8 cellular contexts compared by ENCODE assay signal in genomic region chr6:117601811-117602150, GRCh38. TPM values are rescaled to one million over a fixed set of nuclear protein-coding genes. Genes with fewer than 3 reads are reported as not detected.
DNase-seq lines count a peak whose midpoint lies in the region; ATAC-seq and TF ChIP-seq lines count a peak whose summit lies in the region.

No MANE protein-coding gene starts in this region.

- H3K4me3 ChIP-seq in BE2C (ENCODE audit: low read depth, low read length) (peak overlapping the region; percentile 83), WI38 (ENCODE audit: low read depth, low read length) (peak overlapping the region; percentile 81), rectal smooth muscle tissue (ENCODE audit: low read length) (peak overlapping the region; percentile 93)

- peaks cover 6% of the 10 kb centered on the region for H3K36me3 Mint-ChIP-seq in glutamatergic neuron (ENCODE audit: unreplicated experiment)

- peaks cover 4% of the 10 kb centered on the region for H3K9me3 Mint-ChIP-seq in glutamatergic neuron (ENCODE audit: unreplicated experiment)

- peak; percentile 16 for ATAC-seq in GM19351 (IDR thresholded peaks at IDR 0.05; ENCODE audit: unreplicated experiment)
- ATAC-seq in HG03342 (IDR thresholded peaks at IDR 0.05; ENCODE audit: unreplicated experiment) = peak; percentile 3
- ATAC-seq in HG03565 (IDR thresholded peaks at IDR 0.05; ENCODE audit: unreplicated experiment) = no peak

- peaks cover 6% of the 10 kb centered on the region for H3K4me1 Mint-ChIP-seq in glutamatergic neuron (ENCODE audit: low read depth, unreplicated experiment)

- peaks cover 7% of the 10 kb centered on the region for H3K36me3 ChIP-seq in BE2C
- H3K36me3 ChIP-seq in rectal smooth muscle tissue (ENCODE audit: control insufficient read depth, insufficient read depth, low read length) = peaks cover 2% of the 10 kb centered on the region

- H3K27me3 Mint-ChIP-seq in glutamatergic neuron (ENCODE audit: unreplicated experiment) = peaks cover 5% of the 10 kb centered on the region

- H3K27ac Mint-ChIP-seq in glutamatergic neuron (ENCODE audit: unreplicated experiment) = peak overlapping the region; percentile 98

- DNase-seq in BE2C (no peak), glutamatergic neuron (no peak), GDM1 (lab: John Stamatoyannopoulos, UW) (no peak)

- no peaks in the 10 kb centered on the region for H3K9me3 ChIP-seq in BE2C

- TF ChIP-seq CTCF in BE2C (IDR thresholded peaks at IDR 0.05; ENCODE audit: low read depth, low read length) (no peak), WI38 (IDR thresholded peaks at IDR 0.05; ENCODE audit: low read depth, low read length) (no peak), glutamatergic neuron (IDR thresholded peaks at IDR 0.05; ENCODE audit: partially characterized antibody, unreplicated experiment) (no peak)

- H3K4me1 ChIP-seq in BE2C (no peaks in the 10 kb centered on the region), rectal smooth muscle tissue (ENCODE audit: control insufficient read depth, insufficient read depth, low read length) (peaks cover 4% of the 10 kb centered on the region)

- H3K4me3 Mint-ChIP-seq in glutamatergic neuron (ENCODE audit: unreplicated experiment) = peak overlapping the region; percentile 98

- H3K27me3 ChIP-seq in BE2C (no peaks in the 10 kb centered on the region), rectal smooth muscle tissue (ENCODE audit: control insufficient read depth, insufficient read depth, low read length) (no peaks in the 10 kb centered on the region)

- H3K9ac ChIP-seq in rectal smooth muscle tissue (ENCODE audit: low read length) = peak overlapping the region; percentile 59

- no peak overlapping the region for H3K27ac ChIP-seq in rectal smooth muscle tissue (ENCODE audit: low read depth, low read length)

RNA-seq across cellular contexts. Expression of gene GOPC, which starts 0.5 kb away (rescaled TPM):
- polyA plus RNA-seq in BE2C (2012; ENCODE audit: insufficient read depth, insufficient read length, low read depth) = 19.9 TPM
- 33.4 TPM for total RNA-seq in glutamatergic neuron (ENCODE audit: unreplicated experiment)
